ENCODE assay signal across 33 cellular contexts in genomic region chr17:75502072-75502745, GRCh38. TPM values are rescaled to one million over a fixed set of nuclear protein-coding genes. Genes with fewer than 3 reads are reported as not detected.
DNase-seq lines count a peak whose midpoint lies in the region; ATAC-seq and TF ChIP-seq lines count a peak whose summit lies in the region.
"Had no signal": no experiment of that assay in that cellular context is flagged by ENCODE, and none has a peak within 500 bp of the region (broad histone marks: within the 10 kb centered on the region; RNA-seq: fewer than 3 reads in every experiment).

No MANE protein-coding gene starts in this region.

- H3K4me3 ChIP-seq in BLaER1 (no peak overlapping the region), ascending aorta (peak overlapping the region in 1 of 2 donors; percentile 0), muscle layer of colon (ENCODE audit: low read depth in 1 of 2, low read length in 2 of 2) (no peak overlapping the region)
- H3K4me3 ChIP-seq: A549, smooth muscle cell had no signal

- peaks cover 13% of the 10 kb centered on the region for H4K20me1 ChIP-seq in BLaER1

- peaks cover 97% of the 10 kb centered on the region for H3K4me1 ChIP-seq in BLaER1
- H3K4me1 ChIP-seq in ascending aorta: peaks cover 2 to 12% of the 10 kb centered on the region in 2 donors
- H3K4me1 ChIP-seq in muscle layer of colon (ENCODE audit: insufficient read depth, low read length): peaks cover 27% of the 10 kb centered on the region
- H3K4me1 ChIP-seq in foreskin keratinocyte: no peaks in the 10 kb centered on the region
- H3K4me1 ChIP-seq: A549 had no signal

- TF ChIP-seq CTCF in ascending aorta (IDR thresholded peaks at IDR 0.05): no peak
- no peak for TF ChIP-seq CTCF in foreskin keratinocyte (conservative IDR thresholded peaks at IDR 0.05)

- ATAC-seq in foreskin keratinocyte: no peak
- ATAC-seq: A549; activated CD8-positive, alpha-beta memory T cell treated with anti-CD3 and anti-CD28 coated beads, Interleukin-2, amount 10 ng/mL, durations not matched to agents 7 days and 5 days; activated naive CD8-positive, alpha-beta T cell treated with anti-CD3 and anti-CD28 coated beads, Interleukin-2, amount 50 U/mL, for 24 hours; esophagus mucosa; HCT116; HepG2; PC-3; T-helper 17 cell had no signal

- H3K27ac ChIP-seq in BLaER1: peak overlapping the region; percentile 96
- peak overlapping the region; percentile 69 to 71 for H3K27ac ChIP-seq in ascending aorta
- peak overlapping the region; percentile 1 for H3K27ac ChIP-seq in muscle layer of colon (ENCODE audit: low read depth, low read length)
- peak overlapping the region; percentile 93 for H3K27ac ChIP-seq in temporal lobe (ENCODE audit: low read depth, low read length)
- H3K27ac ChIP-seq in foreskin keratinocyte: no peak overlapping the region
- H3K27ac ChIP-seq: A549, parathyroid adenoma had no signal

- H3K9me3 ChIP-seq in BLaER1 (no peaks in the 10 kb centered on the region), ascending aorta (no peaks in the 10 kb centered on the region), muscle layer of colon (ENCODE audit: low read length) (no peaks in the 10 kb centered on the region)
- H3K9me3 ChIP-seq: A549 had no signal

- H3K9ac ChIP-seq in BLaER1 (peak overlapping the region; percentile 82), muscle layer of colon (ENCODE audit: low read length) (no peak overlapping the region)
- H3K9ac ChIP-seq: parathyroid adenoma had no signal

- no peak for DNase-seq in ascending aorta (ENCODE audit: low spot score in 2 of 2)
- DNase-seq in GM19240 (ENCODE audit: insufficient read length, low spot score): no peak
- DNase-seq in C1 segment of cervical spinal cord (lab: John Stamatoyannopoulos, UW): no peak
- no peak for DNase-seq in NOMO-1 (lab: John Stamatoyannopoulos, UW; ENCODE audit: unreplicated experiment in 2 of 2)
- no peak for DNase-seq in foreskin keratinocyte
- DNase-seq: activated CD4-positive, alpha-beta T cell treated with anti-CD3 and anti-CD28 coated beads, Interleukin-2, amount 50 U/mL, for 4 hours; activated CD4-positive, CD25-positive, alpha-beta regulatory T cell; activated CD8-positive, alpha-beta memory T cell treated with anti-CD3 and anti-CD28 coated beads, Interleukin-2, amount 10 ng/mL, durations not matched to agents 7 days and 5 days; activated naive CD4-positive, alpha-beta T cell; activated naive CD8-positive, alpha-beta T cell treated with anti-CD3 and anti-CD28 coated beads, Interleukin-2, amount 50 U/mL, for 24 hours; activated T-cell treated with anti-CD3 and anti-CD28 coated beads, Interleukin-2, amount 50 U/mL, for 48 hours; dermis blood vessel endothelial cell; DMS153; Karpas-422; mesendoderm; NCI-H1417 treated with DMSO at 0.1 percent for 48 hours; NCI-H2029 treated with DMSO at 0.1 percent for 48 hours; NCI-H2227 treated with DMSO at 0.1 percent for 48 hours; NCI-H526 treated with DMSO at 0.1 percent for 48 hours; NK-92 treated with Interleukin-12 subunit alpha and Interleukin-12 subunit beta, amount 100 ng/mL, for 24 hours; PC-3; stimulated activated CD4-positive, alpha-beta T cell treated with anti-CD3 and anti-CD28 coated beads, Interleukin-1b, Interleukin-23, amount 100 ng/mL, for 48 hours; stimulated activated naive CD4-positive, alpha-beta T cell treated with Interleukin-2 at 50 U/mL for 16 hours; T-helper 17 cell had no signal

- H3K27me3 ChIP-seq in BLaER1 (no peaks in the 10 kb centered on the region), ascending aorta (no peaks in the 10 kb centered on the region), muscle layer of colon (ENCODE audit: control insufficient read depth in 1 of 2, insufficient read depth in 2 of 2, low read length in 2 of 2) (no peaks in the 10 kb centered on the region), foreskin keratinocyte (no peaks in the 10 kb centered on the region)

- peak overlapping the region; percentile 92 for H3K4me2 ChIP-seq in BLaER1
- H3K4me2 ChIP-seq: A549, smooth muscle cell had no signal

- H3K36me3 ChIP-seq in BLaER1: peaks cover 79% of the 10 kb centered on the region
- H3K36me3 ChIP-seq in ascending aorta: peaks cover 63 to 81% of the 10 kb centered on the region in 2 donors
- H3K36me3 ChIP-seq in muscle layer of colon (ENCODE audit: insufficient read depth, low read length): peaks cover 43% of the 10 kb centered on the region

- intact Hi-C loops in ascending aorta (cut with DNase I): loop anchor here (5.0 kb wide), 1 partner anchor 45 kb away; the partner anchor contains the start of gene TMEM94

RNA-seq across cellular contexts. Expression of gene CASKIN2, which starts 13.1 kb away (rescaled TPM):
- total RNA-seq in ascending aorta: 112 TPM
- total RNA-seq in temporal lobe: 5.7 TPM
- 11.5 and 12.0 TPM in 2 replicates for total RNA-seq in foreskin keratinocyte
- polyA plus RNA-seq in foreskin keratinocyte: 6.8 and 6.9 TPM in 2 replicates

RNA-seq across cellular contexts. Expression of gene TSEN54, which starts 14.1 kb away (rescaled TPM):
- total RNA-seq in ascending aorta (92.7 TPM), temporal lobe (7.6 TPM), foreskin keratinocyte (33.6 and 36.1 TPM in 2 replicates)
- polyA plus RNA-seq in foreskin keratinocyte: 37.8 and 41.1 TPM in 2 replicates

RNA-seq across cellular contexts. Expression of gene LLGL2, which starts 23.3 kb away (rescaled TPM):
- 41.8 TPM for total RNA-seq in ascending aorta
- 0.74 TPM for total RNA-seq in temporal lobe
- 24.6 and 28.2 TPM in 2 replicates for total RNA-seq in foreskin keratinocyte
- polyA plus RNA-seq in foreskin keratinocyte: 25.7 and 26.8 TPM in 2 replicates

RNA-seq across cellular contexts. Expression of gene TMEM94, which starts 45.8 kb away (rescaled TPM):
- total RNA-seq in ascending aorta (125 TPM), temporal lobe (20.7 TPM), foreskin keratinocyte (28.1 and 35.3 TPM in 2 replicates)
- 22.4 and 28.0 TPM in 2 replicates for polyA plus RNA-seq in foreskin keratinocyte

Comparison
In these comparisons a context has a peak if more than half of its experiments do, and no peak if none do; other contexts are left out.
1. RNA of gene LLGL2, which starts 23.3 kb away (total RNA-seq): 41.8 TPM in ascending aorta (single experiment) and 24.6 to 28.2 TPM in foreskin keratinocyte; 0.74 TPM in temporal lobe (single experiment); every median in the first group is over 10 times any median in the second.